ENCODE assay signal across 19 cellular contexts in the genomic region with DNA sequence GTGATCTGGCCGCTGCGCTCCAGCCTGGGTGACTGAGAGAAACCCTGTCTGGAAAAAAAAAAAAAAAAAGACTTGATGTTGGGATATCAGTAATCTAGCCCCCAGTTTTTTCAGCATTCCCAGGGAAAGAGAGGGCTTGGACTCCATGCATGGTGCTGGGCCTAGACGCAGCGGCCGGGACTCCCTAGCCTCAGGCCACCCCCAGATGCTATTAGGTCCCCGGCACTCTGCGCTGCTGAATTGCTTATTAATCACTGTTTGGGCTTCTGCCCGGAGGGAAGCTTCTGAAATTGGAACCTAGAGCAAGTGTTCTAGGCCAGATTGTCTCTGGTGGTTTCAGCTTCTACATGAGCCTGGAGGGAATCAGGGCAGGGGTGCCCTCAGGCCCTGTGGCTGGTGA. TPM values are rescaled to one million over a fixed set of nuclear protein-coding genes. Genes with fewer than 3 reads are reported as not detected.
DNase-seq lines count a peak whose midpoint lies in the region; ATAC-seq and TF ChIP-seq lines count a peak whose summit lies in the region.
"Had no signal": no experiment of that assay in that cellular context is flagged by ENCODE, and none has a peak within 500 bp of the region (broad histone marks: within the 10 kb centered on the region; RNA-seq: fewer than 3 reads in every experiment).

No MANE protein-coding gene starts in this region.

- H3K9me3 ChIP-seq in endodermal cell (ENCODE audit: control insufficient read depth, low read length) (no peaks in the 10 kb centered on the region), right cardiac atrium (ENCODE audit: control insufficient read depth, low read length) (no peaks in the 10 kb centered on the region), aorta (ENCODE audit: control insufficient read depth, low read length) (no peaks in the 10 kb centered on the region)
- H3K9me3 ChIP-seq: BE2C, SJSA1 had no signal

- CTCF ChIA-PET in activated naive CD4-positive, alpha-beta T cell treated with anti-CD3 and anti-CD28 coated beads, Interleukin-2, amount 10 ng/mL, durations not matched to agents 7 days and 5 days (lab: Charles Lee), result interaction anchor here (0.8 to 1.1 kb wide), 2 partner anchors 15 to 50 kb away, joined by 3 to 6 read pairs; no protein-coding TSS in a partner anchor

- no peak for TF ChIP-seq CTCF in endodermal cell (conservative IDR thresholded peaks at IDR 0.05)

- no peak overlapping the region for H3K27ac Mint-ChIP-seq in endodermal cell
- H3K27ac Mint-ChIP-seq in immature natural killer cell, result no peak overlapping the region
- no peak overlapping the region for H3K27ac Mint-ChIP-seq in activated naive CD4-positive, alpha-beta T cell treated with anti-CD3 and anti-CD28 coated beads, Interleukin-2, amount 10 ng/mL, durations not matched to agents 7 days and 5 days
- H3K27ac Mint-ChIP-seq: CD4-positive, alpha-beta T cell had no signal

- H3K36me3 ChIP-seq in endodermal cell (ENCODE audit: control insufficient read depth, insufficient read depth, low read length) (no peaks in the 10 kb centered on the region), aorta (ENCODE audit: control insufficient read depth in 1 of 2, insufficient read depth in 2 of 2, low read length in 1 of 2) (no peaks in the 10 kb centered on the region)
- H3K36me3 ChIP-seq: BE2C, SJSA1 had no signal

- no peaks in the 10 kb centered on the region for H3K27me3 ChIP-seq in endodermal cell (ENCODE audit: control insufficient read depth, insufficient read depth, low read length, poor library complexity, severe bottlenecking)
- no peaks in the 10 kb centered on the region for H3K27me3 ChIP-seq in right cardiac atrium (ENCODE audit: control insufficient read depth, insufficient read depth)
- H3K27me3 ChIP-seq in aorta (ENCODE audit: control insufficient read depth in 1 of 2, insufficient read depth in 2 of 2, low read length in 1 of 2), result no peaks in the 10 kb centered on the region
- H3K27me3 ChIP-seq: BE2C, SJSA1 had no signal

- DNase-seq in M059J (ENCODE audit: low read depth) (peak; percentile 54), endodermal cell (peak; percentile 26), right cardiac atrium (peak in 2 of 3 donors; percentile 50 to 75), aorta (peak; percentile 27 to 67), immature natural killer cell (no peak)
- no peak for DNase-seq in activated CD8-positive, alpha-beta memory T cell treated with anti-CD3 and anti-CD28 coated beads, Interleukin-2, amount 50 U/mL, for 48 hours
- no peak for DNase-seq in activated naive CD4-positive, alpha-beta T cell treated with anti-CD3 and anti-CD28 coated beads, Interleukin-2, amount 10 ng/mL, durations not matched to agents 7 days and 5 days
- DNase-seq: BE2C; Calu3; CD4-positive, alpha-beta T cell; DND-41; H7; IMR-90; Karpas-422; NCI-H187 treated with DMSO at 0.1 percent for 48 hours; NCI-H748 treated with DMSO at 0.1 percent for 48 hours had no signal

- intact Hi-C loops in right cardiac atrium (cut with DNase I), result no loop called here
- intact Hi-C loops in aorta (cut with DNase I), result no loop called here

- no peak overlapping the region for H3K4me3 Mint-ChIP-seq in endodermal cell
- no peak overlapping the region for H3K4me3 Mint-ChIP-seq in immature natural killer cell
- no peak overlapping the region for H3K4me3 Mint-ChIP-seq in activated naive CD4-positive, alpha-beta T cell treated with anti-CD3 and anti-CD28 coated beads, Interleukin-2, amount 10 ng/mL, durations not matched to agents 7 days and 5 days
- H3K4me3 Mint-ChIP-seq: CD4-positive, alpha-beta T cell had no signal

- H3K9ac ChIP-seq in endodermal cell (ENCODE audit: extremely low read depth, low read length, poor library complexity, severe bottlenecking), result no peak overlapping the region

- H3K4me1 ChIP-seq in endodermal cell (ENCODE audit: control insufficient read depth, insufficient read depth, low read length), result no peaks in the 10 kb centered on the region
- H3K4me1 ChIP-seq in right cardiac atrium (ENCODE audit: control insufficient read depth, insufficient read depth, low read length), result peaks cover 10% of the 10 kb centered on the region
- H3K4me1 ChIP-seq in aorta (ENCODE audit: control insufficient read depth in 1 of 2, insufficient read depth in 2 of 2, low read length in 2 of 2), result no peaks in the 10 kb centered on the region
- H3K4me1 ChIP-seq: SJSA1 had no signal

- H3K9me3 Mint-ChIP-seq in endodermal cell (no peaks in the 10 kb centered on the region), immature natural killer cell (no peaks in the 10 kb centered on the region)
- no peaks in the 10 kb centered on the region for H3K9me3 Mint-ChIP-seq in activated naive CD4-positive, alpha-beta T cell treated with anti-CD3 and anti-CD28 coated beads, Interleukin-2, amount 10 ng/mL, durations not matched to agents 7 days and 5 days
- H3K9me3 Mint-ChIP-seq: CD4-positive, alpha-beta T cell had no signal

- H3K36me3 Mint-ChIP-seq in endodermal cell (ENCODE audit: low read depth), result no peaks in the 10 kb centered on the region
- H3K36me3 Mint-ChIP-seq in immature natural killer cell, result no peaks in the 10 kb centered on the region
- H3K36me3 Mint-ChIP-seq in activated naive CD4-positive, alpha-beta T cell treated with anti-CD3 and anti-CD28 coated beads, Interleukin-2, amount 10 ng/mL, durations not matched to agents 7 days and 5 days, result no peaks in the 10 kb centered on the region

- 94 to 96% methylated on average over 6 to 8 of the region's 8 CpGs for WGBS in endodermal cell (ENCODE audit: insufficient coverage in 1 of 2, insufficient read length in 1 of 2), 2 experiments
- 77% methylated on average over 8 of the region's 8 CpGs for whole genome bisulfite sequencing in right cardiac atrium
- WGBS in aorta, 2 donors, result 92 to 94% methylated on average over 8 of the region's 8 CpGs

- H3K4me3 ChIP-seq in endodermal cell (ENCODE audit: low read length) (no peak overlapping the region), right cardiac atrium (ENCODE audit: low read length) (no peak overlapping the region), aorta (ENCODE audit: low read length in 2 of 2) (no peak overlapping the region)
- H3K4me3 ChIP-seq: SJSA1 had no signal

- H3K4me1 Mint-ChIP-seq in endodermal cell (peaks cover 1% of the 10 kb centered on the region), immature natural killer cell (no peaks in the 10 kb centered on the region)
- no peaks in the 10 kb centered on the region for H3K4me1 Mint-ChIP-seq in activated naive CD4-positive, alpha-beta T cell treated with anti-CD3 and anti-CD28 coated beads, Interleukin-2, amount 10 ng/mL, durations not matched to agents 7 days and 5 days

- peaks cover 3% of the 10 kb centered on the region for H3K27me3 Mint-ChIP-seq in endodermal cell (ENCODE audit: insufficient read depth)
- peaks cover 0 to 6% (median 2%) of the 10 kb centered on the region in 3 donors for H3K27me3 Mint-ChIP-seq in immature natural killer cell (ENCODE audit: low read depth in 3 of 3)
- H3K27me3 Mint-ChIP-seq in activated naive CD4-positive, alpha-beta T cell treated with anti-CD3 and anti-CD28 coated beads, Interleukin-2, amount 10 ng/mL, durations not matched to agents 7 days and 5 days, result peaks cover 58% of the 10 kb centered on the region

- ATAC-seq in right cardiac atrium (peak; percentile 33 to 39), aorta (ENCODE audit: low FRiP score) (no peak)

- H3K27ac ChIP-seq in endodermal cell (ENCODE audit: low read depth, low read length) (no peak overlapping the region), right cardiac atrium (ENCODE audit: low read length) (no peak overlapping the region), aorta (ENCODE audit: low read depth in 1 of 2, low read length in 2 of 2) (no peak overlapping the region)
- H3K27ac ChIP-seq: RWPE1, SJSA1 had no signal

RNA-seq across cellular contexts. Expression of a gene that starts 39.0 kb away (rescaled TPM):
- total RNA-seq in M059J (2014; rRNA removed; shearing (Covaris generic)), result 0.74 TPM in 1 of 2 replicates, not detected in the other
- total RNA-seq in endodermal cell (1 to 10 TPM; 1.1 to 1.9 TPM), right cardiac atrium (10 to 100 TPM; 23.0 to 40.7 (median 27.6) TPM), aorta (100 to 1,000 TPM in 1 of 2 donors, 10 to 100 TPM in 1; 82.4 to 144 TPM)
- 0.71 TPM for polyA plus RNA-seq in endodermal cell (2013, experiment 1 of 2)
- 0.21 TPM for polyA plus RNA-seq in endodermal cell (2013, experiment 2 of 2)
- polyA plus RNA-seq in right cardiac atrium (5.1 TPM), aorta (10 to 100 TPM in 1 of 2 donors, 1 to 10 TPM in 1; 3.3 to 14.1 TPM), immature natural killer cell (not detected)
- total RNA-seq: CD4-positive, alpha-beta T cell; IMR-90 had no signal
- polyA plus RNA-seq: IMR-90 had no signal

RNA-seq across cellular contexts. Expression of a gene that starts 50.7 kb away (rescaled TPM):
- total RNA-seq in M059J (2014; rRNA removed; shearing (Covaris generic)), result not detected in 2 replicates
- total RNA-seq in endodermal cell, result under 1 TPM in 1 of 2 donors, not detected in 1; 0.13 TPM
- polyA plus RNA-seq in endodermal cell (2013, experiment 1 of 2), result 0.28 TPM
- 0.21 TPM for polyA plus RNA-seq in endodermal cell (2013, experiment 2 of 2)
- total RNA-seq in right cardiac atrium, result under 1 TPM in 3 of 4 donors, not detected in 1; 0.09 to 0.25 (median 0.09) TPM
- polyA plus RNA-seq in right cardiac atrium, result 0.05 TPM
- total RNA-seq in aorta, result under 1 TPM; 0.30 to 0.36 TPM
- polyA plus RNA-seq in aorta, result not detected
- under 1 TPM in 1 of 3 donors, not detected in 2; 0.13 TPM for polyA plus RNA-seq in immature natural killer cell
- total RNA-seq: Calu3, H7, HT-29, IMR-90, SJSA1 had no signal
- polyA plus RNA-seq: IMR-90 had no signal

Comparison
In these comparisons a context has a peak if more than half of its experiments do, and no peak if none do; other contexts are left out.
1. DNase-seq: peak in M059J (single experiment), endodermal cell (single experiment), right cardiac atrium (2 of 3) and aorta (2 of 2); none in immature natural killer cell (0 of 3), activated CD8-positive, alpha-beta memory T cell treated with anti-CD3 and anti-CD28 coated beads, Interleukin-2, amount 50 U/mL, for 48 hours (single experiment) and activated naive CD4-positive, alpha-beta T cell treated with anti-CD3 and anti-CD28 coated beads, Interleukin-2, amount 10 ng/mL, durations not matched to agents 7 days and 5 days (single experiment).
2. RNA of a gene that starts 39.0 kb away (total RNA-seq): 82.4 to 144 TPM in aorta and 23.0 to 40.7 TPM in right cardiac atrium; 1.1 to 1.9 TPM in endodermal cell and 0.74 TPM in M059J; every median in the first group is over 4 times any median in the second.